ENCODE assay signal across 24 cellular contexts in genomic region chr1:118429856-118430255, GRCh38.
"Had no signal": no experiment of that assay in that cellular context is flagged by ENCODE, and none has a peak within 500 bp of the region (broad histone marks: within the 10 kb centered on the region; RNA-seq: fewer than 3 reads in every experiment).

No MANE protein-coding gene starts in this region.

- DNase-seq: activated CD4-positive, alpha-beta memory T cell treated with anti-CD3 and anti-CD28 coated beads, Interleukin-2, amount 10 ng/mL, durations not matched to agents 7 days and 5 days; activated CD4-positive, alpha-beta T cell treated with anti-CD3 and anti-CD28 coated beads for 36 hours; activated CD4-positive, alpha-beta T cell treated with anti-CD3 and anti-CD28 coated beads, Interleukin-2, amount 50 U/mL, for 1 hour; activated CD8-positive, alpha-beta memory T cell treated with anti-CD3 and anti-CD28 coated beads, Interleukin-2, amount 50 U/mL, for 4 hours; activated gamma-delta T cell treated with Interleukin-2 at 50 U/mL for 16 hours; activated naive CD4-positive, alpha-beta T cell treated with anti-CD3 and anti-CD28 coated beads, Interleukin-2, amount 10 ng/mL, durations not matched to agents 7 days and 5 days; activated naive CD8-positive, alpha-beta T cell treated with anti-CD3 and anti-CD28 coated beads for 36 hours; activated T-cell treated with anti-CD3 and anti-CD28 coated beads, Interleukin-2, amount 50 U/mL, for 72 hours; anterior cingulate cortex; cerebellar nuclear complex; dermis blood vessel endothelial cell; MM.1S; NCI-H1105 treated with DMSO at 0.1 percent for 48 hours; NCI-H146; NCI-H187 treated with DMSO at 0.1 percent for 48 hours; NCI-H2081 treated with DMSO at 0.1 percent for 48 hours; NCI-H2171 treated with DMSO at 0.1 percent for 48 hours; NCI-H226; NCI-H510A; NCI-H526 treated with DMSO at 0.1 percent for 48 hours; NCI-H82; RPMI8226; T-helper 1 cell; WERI-Rb-1 had no signal
